In the genomic region with DNA sequence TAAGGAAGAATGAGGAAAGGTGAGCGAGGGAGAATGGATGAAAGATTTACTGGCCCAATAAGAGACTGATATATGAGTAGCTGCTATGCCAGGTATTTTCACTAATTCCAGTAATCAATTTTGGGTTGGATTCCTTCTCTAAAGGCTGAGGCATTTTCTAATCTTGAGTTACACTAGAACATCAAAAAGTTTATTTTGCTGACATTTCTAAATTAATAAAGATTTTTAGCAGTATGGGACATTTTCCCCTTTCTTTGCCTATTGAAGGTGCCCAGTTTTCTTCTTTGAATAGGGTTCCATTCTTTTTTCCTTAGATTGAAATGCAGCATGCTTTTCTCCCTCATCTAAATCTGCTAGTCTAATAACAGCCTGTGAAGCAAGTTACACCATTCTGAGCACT, we compare ENCODE assay signal across 23 cellular contexts.
"Had no signal": no experiment of that assay in that cellular context is flagged by ENCODE, and none has a peak within 500 bp of the region (broad histone marks: within the 10 kb centered on the region; RNA-seq: fewer than 3 reads in every experiment).

No MANE protein-coding gene starts in this region.

- H3K27me3 Mint-ChIP-seq: activated CD8-positive, alpha-beta memory T cell treated with anti-CD3 and anti-CD28 coated beads, Interleukin-2, amount 10 ng/mL, durations not matched to agents 7 days and 5 days; activated naive CD8-positive, alpha-beta T cell treated with anti-CD3 and anti-CD28 coated beads, Interleukin-2, amount 50 U/mL, for 24 hours; naive thymus-derived CD8-positive, alpha-beta T cell; stimulated activated naive B cell treated with anti-CD40 and anti-IgM and Interleukin-4, amounts not matched to agents 10 μg/mL and 1 μg/mL and 100 μg/mL, for 72 hours had no signal

- H3K9me3 Mint-ChIP-seq: activated T-helper 1 cell treated with anti-CD3 and anti-CD28 coated beads, Interleukin-12 subunit alpha, Interleukin-12 subunit beta, Interleukin-2, Interleukin-4 antibody, amounts not matched to agents 30 ng/mL and 10 ng/mL and 1 ng/mL, durations not matched to agents 14 hours and 24 hours and 36 hours; stimulated activated naive B cell treated with anti-CD40 and anti-IgM and Interleukin-4, amounts not matched to agents 10 μg/mL and 1 μg/mL and 100 μg/mL, for 72 hours had no signal

- H3K4me1 ChIP-seq: breast epithelium, right atrium auricular region, upper lobe of left lung had no signal

- H3K4me3 Mint-ChIP-seq: activated CD8-positive, alpha-beta memory T cell treated with anti-CD3 and anti-CD28 coated beads, Interleukin-2, amount 10 ng/mL, durations not matched to agents 7 days and 5 days; activated CD8-positive, alpha-beta T cell treated with anti-CD3 and anti-CD28 coated beads, Interleukin-2, amount 10 ng/mL, durations not matched to agents 7 days and 5 days; activated naive CD8-positive, alpha-beta T cell treated with anti-CD3 and anti-CD28 coated beads, Interleukin-2, amount 50 U/mL, for 24 hours; activated T-helper 1 cell treated with anti-CD3 and anti-CD28 coated beads, Interleukin-12 subunit alpha, Interleukin-12 subunit beta, Interleukin-2, Interleukin-4 antibody, amounts not matched to agents 30 ng/mL and 10 ng/mL and 1 ng/mL, durations not matched to agents 14 hours and 24 hours and 36 hours; naive thymus-derived CD8-positive, alpha-beta T cell; stimulated activated naive B cell treated with anti-CD40 and anti-IgM and Interleukin-4, amounts not matched to agents 10 μg/mL and 1 μg/mL and 100 μg/mL, for 72 hours had no signal

- H3K36me3 ChIP-seq: breast epithelium had no signal

- H3K9me3 ChIP-seq: breast epithelium, right atrium auricular region, stomach, thyroid gland, upper lobe of left lung had no signal

- H3K27me3 ChIP-seq: breast epithelium, right atrium auricular region, stomach, thyroid gland, upper lobe of left lung had no signal

- DNase-seq: activated CD8-positive, alpha-beta memory T cell treated with anti-CD3 and anti-CD28 coated beads, Interleukin-2, amount 10 ng/mL, durations not matched to agents 7 days and 5 days; activated CD8-positive, alpha-beta T cell treated with anti-CD3 and anti-CD28 coated beads, Interleukin-2, amount 10 ng/mL, durations not matched to agents 7 days and 5 days; activated gamma-delta T cell; activated naive CD4-positive, alpha-beta T cell treated with anti-CD3 and anti-CD28 coated beads, Interleukin-2, amount 50 U/mL, for 16 hours; activated naive CD8-positive, alpha-beta T cell treated with anti-CD3 and anti-CD28 coated beads, Interleukin-2, amount 50 U/mL, for 24 hours; activated T-cell treated with anti-CD3 and anti-CD28 coated beads for 4 hours; amygdala; central memory CD4-positive, alpha-beta T cell; foreskin fibroblast; head of caudate nucleus; midbrain; naive thymus-derived CD8-positive, alpha-beta T cell; stimulated activated CD4-positive, alpha-beta T cell treated with anti-CD3 and anti-CD28 coated beads, Interleukin-15, amount 100 ng/mL, for 24 hours; stimulated activated CD4-positive, alpha-beta T cell treated with anti-CD3 and anti-CD28 coated beads, Interleukin-2, amount 100 ng/mL, for 24 hours; stimulated activated naive B cell treated with anti-CD40 and anti-IgM and Interleukin-4, amounts not matched to agents 10 μg/mL and 1 μg/mL and 100 μg/mL, for 72 hours; stomach; T-helper 2 cell; thyroid gland; upper lobe of left lung had no signal

- H3K27ac Mint-ChIP-seq: activated CD8-positive, alpha-beta memory T cell treated with anti-CD3 and anti-CD28 coated beads, Interleukin-2, amount 10 ng/mL, durations not matched to agents 7 days and 5 days; activated CD8-positive, alpha-beta T cell treated with anti-CD3 and anti-CD28 coated beads, Interleukin-2, amount 10 ng/mL, durations not matched to agents 7 days and 5 days; activated naive CD8-positive, alpha-beta T cell treated with anti-CD3 and anti-CD28 coated beads, Interleukin-2, amount 50 U/mL, for 24 hours; activated T-helper 1 cell treated with anti-CD3 and anti-CD28 coated beads, Interleukin-12 subunit alpha, Interleukin-12 subunit beta, Interleukin-2, Interleukin-4 antibody, amounts not matched to agents 30 ng/mL and 10 ng/mL and 1 ng/mL, durations not matched to agents 14 hours and 24 hours and 36 hours; stimulated activated naive B cell treated with anti-CD40 and anti-IgM and Interleukin-4, amounts not matched to agents 10 μg/mL and 1 μg/mL and 100 μg/mL, for 72 hours had no signal

- ATAC-seq: activated CD8-positive, alpha-beta memory T cell treated with anti-CD3 and anti-CD28 coated beads, Interleukin-2, amount 10 ng/mL, durations not matched to agents 7 days and 5 days; activated CD8-positive, alpha-beta T cell treated with anti-CD3 and anti-CD28 coated beads, Interleukin-2, amount 10 ng/mL, durations not matched to agents 7 days and 5 days; activated naive CD8-positive, alpha-beta T cell treated with anti-CD3 and anti-CD28 coated beads, Interleukin-2, amount 50 U/mL, for 24 hours; esophagus mucosa; naive thymus-derived CD8-positive, alpha-beta T cell; stimulated activated naive B cell treated with anti-CD40 and anti-IgM and Interleukin-4, amounts not matched to agents 10 μg/mL and 1 μg/mL and 100 μg/mL, for 72 hours had no signal

- H3K4me1 Mint-ChIP-seq: activated naive CD8-positive, alpha-beta T cell treated with anti-CD3 and anti-CD28 coated beads, Interleukin-2, amount 50 U/mL, for 24 hours; stimulated activated naive B cell treated with anti-CD40 and anti-IgM and Interleukin-4, amounts not matched to agents 10 μg/mL and 1 μg/mL and 100 μg/mL, for 72 hours had no signal

- H3K4me3 ChIP-seq: breast epithelium, right atrium auricular region, stomach, thyroid gland, upper lobe of left lung had no signal

- H3K27ac ChIP-seq: right atrium auricular region, stomach, thyroid gland, upper lobe of left lung had no signal
